35 cellular contexts compared by ENCODE assay signal in genomic region chr16:83125999-83126568, GRCh38.
"Had no signal": no experiment of that assay in that cellular context is flagged by ENCODE, and none has a peak within 500 bp of the region (broad histone marks: within the 10 kb centered on the region; RNA-seq: fewer than 3 reads in every experiment).

No MANE protein-coding gene starts in this region.

- H3K27ac ChIP-seq: adrenal gland, body of pancreas, cardiac muscle cell, colonic mucosa, esophagus muscularis mucosa, foreskin keratinocyte, gastrocnemius medialis, heart left ventricle had no signal

- H3K4me1 ChIP-seq: adrenal gland, body of pancreas, colonic mucosa, foreskin keratinocyte, gastrocnemius medialis had no signal

- H3K4me3 ChIP-seq: adrenal gland, body of pancreas, cardiac muscle cell, colonic mucosa, esophagus muscularis mucosa, gastrocnemius medialis, heart left ventricle had no signal

- H3K27ac Mint-ChIP-seq: activated CD4-positive, alpha-beta memory T cell treated with anti-CD3 and anti-CD28 coated beads for 36 hours; activated CD4-positive, alpha-beta T cell treated with anti-CD3 and anti-CD28 coated beads for 36 hours; activated CD4-positive, alpha-beta T cell treated with anti-CD3 and anti-CD28 coated beads, Interleukin-2, amount 10 ng/mL, durations not matched to agents 24 days and 14 days; activated CD8-positive, alpha-beta memory T cell treated with anti-CD3 and anti-CD28 coated beads, Interleukin-2, amount 10 ng/mL, durations not matched to agents 7 days and 5 days; activated CD8-positive, alpha-beta T cell treated with anti-CD3 and anti-CD28 coated beads, Interleukin-2, amount 10 ng/mL, durations not matched to agents 7 days and 5 days; activated naive CD4-positive, alpha-beta T cell treated with anti-CD3 and anti-CD28 coated beads for 36 hours; activated naive CD4-positive, alpha-beta T cell treated with anti-CD3 and anti-CD28 coated beads, Interleukin-2, amount 50 U/mL, for 24 hours; activated naive CD8-positive, alpha-beta T cell treated with anti-CD3 and anti-CD28 coated beads for 36 hours; activated naive CD8-positive, alpha-beta T cell treated with anti-CD3 and anti-CD28 coated beads, Interleukin-2, amount 50 U/mL, for 24 hours; activated T-helper 1 cell treated with anti-CD3 and anti-CD28 coated beads, Interleukin-12 subunit alpha, Interleukin-12 subunit beta, Interleukin-2, Interleukin-4 antibody, amounts not matched to agents 30 ng/mL and 10 ng/mL and 1 ng/mL, durations not matched to agents 14 hours and 24 hours and 36 hours; activated T-helper 2 cell treated with anti-CD3 and anti-CD28 coated beads, Interferon-gamma antibody, Interleukin-2, Interleukin-4, amounts not matched to agents 10 μg/mL and 5 μg/mL and 100 μg/mL, durations not matched to agents 14 hours and 24 hours and 36 hours had no signal

- H3K27me3 ChIP-seq: adrenal gland, body of pancreas, cardiac muscle cell, colonic mucosa, esophagus muscularis mucosa, foreskin keratinocyte, gastrocnemius medialis, heart left ventricle had no signal

- H3K36me3 Mint-ChIP-seq: activated CD4-positive, alpha-beta memory T cell treated with anti-CD3 and anti-CD28 coated beads for 36 hours; activated CD8-positive, alpha-beta memory T cell treated with anti-CD3 and anti-CD28 coated beads, Interleukin-2, amount 10 ng/mL, durations not matched to agents 7 days and 5 days; activated naive CD4-positive, alpha-beta T cell treated with anti-CD3 and anti-CD28 coated beads, Interleukin-2, amount 50 U/mL, for 24 hours; activated naive CD8-positive, alpha-beta T cell treated with anti-CD3 and anti-CD28 coated beads for 36 hours had no signal

- H3K27me3 Mint-ChIP-seq: activated CD4-positive, alpha-beta T cell treated with anti-CD3 and anti-CD28 coated beads, Interleukin-2, amount 10 ng/mL, durations not matched to agents 24 days and 14 days; activated naive CD4-positive, alpha-beta T cell treated with anti-CD3 and anti-CD28 coated beads, Interleukin-2, amount 50 U/mL, for 24 hours; activated naive CD8-positive, alpha-beta T cell treated with anti-CD3 and anti-CD28 coated beads for 36 hours; activated naive CD8-positive, alpha-beta T cell treated with anti-CD3 and anti-CD28 coated beads, Interleukin-2, amount 50 U/mL, for 24 hours had no signal

- FAIRE-seq: endometrium, endothelial cell of umbilical vein had no signal

- H3K4me1 Mint-ChIP-seq: activated CD4-positive, alpha-beta T cell treated with anti-CD3 and anti-CD28 coated beads for 36 hours; activated CD4-positive, alpha-beta T cell treated with anti-CD3 and anti-CD28 coated beads, Interleukin-2, amount 10 ng/mL, durations not matched to agents 24 days and 14 days; activated CD8-positive, alpha-beta memory T cell treated with anti-CD3 and anti-CD28 coated beads, Interleukin-2, amount 10 ng/mL, durations not matched to agents 7 days and 5 days; activated naive CD4-positive, alpha-beta T cell treated with anti-CD3 and anti-CD28 coated beads, Interleukin-2, amount 50 U/mL, for 24 hours; activated naive CD8-positive, alpha-beta T cell treated with anti-CD3 and anti-CD28 coated beads for 36 hours; activated naive CD8-positive, alpha-beta T cell treated with anti-CD3 and anti-CD28 coated beads, Interleukin-2, amount 50 U/mL, for 24 hours had no signal

- DNase-seq: activated CD4-positive, alpha-beta memory T cell treated with anti-CD3 and anti-CD28 coated beads for 36 hours; activated CD4-positive, alpha-beta T cell treated with anti-CD3 and anti-CD28 coated beads for 36 hours; activated CD4-positive, alpha-beta T cell treated with anti-CD3 and anti-CD28 coated beads, Interleukin-2, amount 10 ng/mL, durations not matched to agents 24 days and 14 days; activated CD4-positive, CD25-positive, alpha-beta regulatory T cell; activated CD4-positive, CD25-positive, alpha-beta regulatory T cell treated with anti-CD3 and anti-CD28 coated beads, Interleukin-2, amount 50 U/mL, for 72 hours; activated CD8-positive, alpha-beta memory T cell treated with anti-CD3 and anti-CD28 coated beads, Interleukin-2, amount 10 ng/mL, durations not matched to agents 7 days and 5 days; activated CD8-positive, alpha-beta memory T cell treated with anti-CD3 and anti-CD28 coated beads, Interleukin-2, amount 50 U/mL, for 4 hours; activated CD8-positive, alpha-beta T cell treated with anti-CD3 and anti-CD28 coated beads, Interleukin-2, amount 10 ng/mL, durations not matched to agents 7 days and 5 days; activated effector memory CD4-positive, alpha-beta T cell treated with anti-CD3 and anti-CD28 coated beads, Interleukin-2, amount 50 U/mL, for 16 hours; activated naive CD4-positive, alpha-beta T cell treated with anti-CD3 and anti-CD28 coated beads for 36 hours; activated naive CD8-positive, alpha-beta T cell treated with anti-CD3 and anti-CD28 coated beads for 36 hours; activated naive CD8-positive, alpha-beta T cell treated with anti-CD3 and anti-CD28 coated beads, Interleukin-2, amount 50 U/mL, for 24 hours; activated T-cell treated with anti-CD3 and anti-CD28 coated beads, Interleukin-2, amount 50 U/mL, for 1 hour; activated T-cell treated with anti-CD3 and anti-CD28 coated beads, Interleukin-2, amount 50 U/mL, for 48 hours; adrenal gland; amygdala; aorta; body of pancreas; central memory CD4-positive, alpha-beta T cell; cerebellar nuclear complex; colonic mucosa; effector CD8-positive, alpha-beta T cell; erythroblast; gastrocnemius medialis; glutamatergic neuron; heart left ventricle; T-helper 2 cell had no signal

- H3K9me3 ChIP-seq: adrenal gland, colonic mucosa, gastrocnemius medialis had no signal

- ATAC-seq: activated CD4-positive, alpha-beta T cell treated with anti-CD3 and anti-CD28 coated beads for 36 hours; activated CD8-positive, alpha-beta memory T cell treated with anti-CD3 and anti-CD28 coated beads, Interleukin-2, amount 10 ng/mL, durations not matched to agents 7 days and 5 days; activated CD8-positive, alpha-beta T cell treated with anti-CD3 and anti-CD28 coated beads, Interleukin-2, amount 10 ng/mL, durations not matched to agents 7 days and 5 days; activated naive CD8-positive, alpha-beta T cell treated with anti-CD3 and anti-CD28 coated beads, Interleukin-2, amount 50 U/mL, for 24 hours; body of pancreas; foreskin keratinocyte; gastrocnemius medialis; heart left ventricle had no signal

- H3K36me3 ChIP-seq: adrenal gland, cardiac muscle cell, colonic mucosa had no signal

- H3K4me3 Mint-ChIP-seq: activated CD4-positive, alpha-beta memory T cell treated with anti-CD3 and anti-CD28 coated beads for 36 hours; activated CD4-positive, alpha-beta T cell treated with anti-CD3 and anti-CD28 coated beads for 36 hours; activated CD4-positive, alpha-beta T cell treated with anti-CD3 and anti-CD28 coated beads, Interleukin-2, amount 10 ng/mL, durations not matched to agents 24 days and 14 days; activated CD8-positive, alpha-beta memory T cell treated with anti-CD3 and anti-CD28 coated beads, Interleukin-2, amount 10 ng/mL, durations not matched to agents 7 days and 5 days; activated CD8-positive, alpha-beta T cell treated with anti-CD3 and anti-CD28 coated beads, Interleukin-2, amount 10 ng/mL, durations not matched to agents 7 days and 5 days; activated naive CD4-positive, alpha-beta T cell treated with anti-CD3 and anti-CD28 coated beads for 36 hours; activated naive CD4-positive, alpha-beta T cell treated with anti-CD3 and anti-CD28 coated beads, Interleukin-2, amount 50 U/mL, for 24 hours; activated naive CD8-positive, alpha-beta T cell treated with anti-CD3 and anti-CD28 coated beads for 36 hours; activated naive CD8-positive, alpha-beta T cell treated with anti-CD3 and anti-CD28 coated beads, Interleukin-2, amount 50 U/mL, for 24 hours; activated T-helper 1 cell treated with anti-CD3 and anti-CD28 coated beads, Interleukin-12 subunit alpha, Interleukin-12 subunit beta, Interleukin-2, Interleukin-4 antibody, amounts not matched to agents 30 ng/mL and 10 ng/mL and 1 ng/mL, durations not matched to agents 14 hours and 24 hours and 36 hours had no signal
